ENCODE assay signal across 30 cellular contexts in the genomic region with DNA sequence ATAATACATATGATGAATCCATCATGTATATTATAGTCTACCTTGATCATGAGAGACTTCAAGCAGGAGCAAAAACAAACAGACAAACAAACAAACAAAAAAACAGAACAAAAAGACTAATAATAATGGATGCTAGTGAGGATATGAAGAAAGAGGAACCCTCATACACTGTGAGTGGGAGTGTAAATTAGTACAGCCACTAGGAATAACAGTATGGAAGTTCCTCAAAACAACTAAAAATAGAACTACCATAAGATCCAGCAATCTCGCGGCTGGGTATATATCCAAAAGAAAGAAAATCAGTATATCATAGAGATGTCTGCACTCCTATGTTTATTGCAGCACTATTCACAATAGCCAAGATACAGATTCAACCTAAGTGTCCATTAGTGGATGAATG. TPM values are rescaled to one million over a fixed set of nuclear protein-coding genes. Genes with fewer than 3 reads are reported as not detected.
"Had no signal": no experiment of that assay in that cellular context is flagged by ENCODE, and none has a peak within 500 bp of the region (broad histone marks: within the 10 kb centered on the region; RNA-seq: fewer than 3 reads in every experiment).

No MANE protein-coding gene starts in this region.

- H3K4me2 ChIP-seq: neural progenitor cell, smooth muscle cell had no signal

- H3K4me1 ChIP-seq: esophagus squamous epithelium, heart right ventricle, lower lobe of right lung, neural progenitor cell, parathyroid adenoma, psoas muscle, vagina had no signal

- H3K27me3 ChIP-seq: heart right ventricle, vagina had no signal

- H3K27ac ChIP-seq: epithelial cell of prostate, esophagus squamous epithelium, heart right ventricle, lower lobe of right lung, neural progenitor cell, parathyroid adenoma, psoas muscle, vagina had no signal

- H2AFZ ChIP-seq: neural progenitor cell, parathyroid adenoma had no signal

- H3K9ac ChIP-seq: neural progenitor cell, parathyroid adenoma had no signal

- H3K36me3 ChIP-seq: esophagus squamous epithelium, heart right ventricle, lower lobe of right lung, neural progenitor cell, vagina had no signal

- H3K4me3 ChIP-seq: esophagus squamous epithelium, heart right ventricle, lower lobe of right lung, neural progenitor cell, psoas muscle, smooth muscle cell, vagina had no signal

- DNase-seq: activated CD4-positive, alpha-beta T cell treated with anti-CD3 and anti-CD28 coated beads for 36 hours; activated CD4-positive, CD25-positive, alpha-beta regulatory T cell; activated CD8-positive, alpha-beta memory T cell treated with anti-CD3 and anti-CD28 coated beads, Interleukin-2, amount 10 ng/mL, durations not matched to agents 7 days and 5 days; activated CD8-positive, alpha-beta T cell treated with anti-CD3 and anti-CD28 coated beads, Interleukin-2, amount 10 ng/mL, durations not matched to agents 7 days and 5 days; activated effector memory CD4-positive, alpha-beta T cell treated with Interleukin-2 at 50 U/mL for 16 hours; activated naive CD4-positive, alpha-beta T cell treated with Interleukin-2 at 50 U/mL for 16 hours; activated T-cell treated with anti-CD3 and anti-CD28 coated beads for 4 hours; anterior cingulate cortex; dermis blood vessel endothelial cell; effector CD4-positive, alpha-beta T cell; esophagus squamous epithelium; foreskin melanocyte; heart right ventricle; kidney glomerular epithelial cell; lower lobe of right lung; mesendoderm; natural killer cell; occipital lobe; psoas muscle; stimulated activated CD4-positive, alpha-beta T cell treated with anti-CD3 and anti-CD28 coated beads, Interleukin-1b, Interleukin-23, amount 100 ng/mL, for 48 hours; stimulated activated CD4-positive, alpha-beta T cell treated with anti-CD3 and anti-CD28 coated beads, Interleukin-4, amount 100 ng/mL, for 4 hours; stimulated activated CD8-positive, alpha-beta memory T cell treated with anti-CD3 and anti-CD28 coated beads, Interleukin-4, amount 100 ng/mL, for 48 hours; stimulated activated naive CD8-positive, alpha-beta T cell treated with anti-CD3 and anti-CD28 coated beads, Interleukin-15, amount 100 ng/mL, for 72 hours; substantia nigra; T1000 had no signal

- H3K9me3 ChIP-seq: esophagus squamous epithelium, heart right ventricle, lower lobe of right lung, psoas muscle, vagina had no signal

RNA-seq across cellular contexts. Expression of gene DLEU7, which starts 7.0 kb away (rescaled TPM):
- polyA plus RNA-seq: smooth muscle cell had no signal
